In genomic region chr1:47229884-47230691, GRCh38 we compare ENCODE assay signal across 14 cellular contexts. TPM values are rescaled to one million over a fixed set of nuclear protein-coding genes. Genes with fewer than 3 reads are reported as not detected.
DNase-seq lines count a peak whose midpoint lies in the region; TF ChIP-seq lines count a peak whose summit lies in the region.
"Had no signal": no experiment of that assay in that cellular context is flagged by ENCODE, and none has a peak within 500 bp of the region (broad histone marks: within the 10 kb centered on the region; RNA-seq: fewer than 3 reads in every experiment).

No MANE protein-coding gene starts in this region.

- peaks cover 33% of the 10 kb centered on the region for H3K4me1 ChIP-seq in CD4-positive, alpha-beta memory T cell (ENCODE audit: insufficient read depth, low read length)

- POLR2A ChIA-PET in CD4-positive, alpha-beta memory T cell (lab: Charles Lee; ENCODE audit: partially characterized antibody), result interaction anchor here (0.6 kb wide), 1 partner anchor 84 kb away, joined by 3 read pairs; the partner anchor contains the start of gene STIL

- TF ChIP-seq CTCF in osteocyte (IDR thresholded peaks at IDR 0.05), result no peak

- H3K9me3 ChIP-seq in CD4-positive, alpha-beta memory T cell (ENCODE audit: control insufficient read depth in 1 of 2, low read length in 2 of 2), result no peaks in the 10 kb centered on the region

- no peak overlapping the region for H3K4me3 ChIP-seq in CD4-positive, alpha-beta memory T cell (ENCODE audit: low read length in 2 of 2)
- H3K4me3 ChIP-seq: cardiac muscle cell had no signal

- H3K36me3 Mint-ChIP-seq in CD4-positive, alpha-beta memory T cell, result no peaks in the 10 kb centered on the region
- peaks cover 8% of the 10 kb centered on the region for H3K36me3 Mint-ChIP-seq in osteocyte (ENCODE audit: unreplicated experiment)

- CTCF ChIA-PET in CD4-positive, alpha-beta memory T cell (lab: Charles Lee; ENCODE audit: partially characterized antibody), result no interaction called here

- H3K27ac ChIP-seq in CD4-positive, alpha-beta memory T cell (ENCODE audit: low read depth, low read length), result no peak overlapping the region
- H3K27ac ChIP-seq: cardiac muscle cell had no signal

- peaks cover 72% of the 10 kb centered on the region in 2 donors for H3K27me3 Mint-ChIP-seq in CD4-positive, alpha-beta memory T cell
- H3K27me3 Mint-ChIP-seq in osteocyte (ENCODE audit: unreplicated experiment), result peaks cover 90% of the 10 kb centered on the region

- H3K36me3 ChIP-seq in CD4-positive, alpha-beta memory T cell (ENCODE audit: insufficient read depth, low read length), result no peaks in the 10 kb centered on the region
- H3K36me3 ChIP-seq: cardiac muscle cell had no signal

- intact Hi-C loops in CD4-positive, alpha-beta memory T cell (cut with micrococcal nuclease), result no loop called here

- peak overlapping the region; percentile 20 to 90 (median 60) for H3K4me3 Mint-ChIP-seq in CD4-positive, alpha-beta memory T cell
- peak overlapping the region; percentile 5 for H3K4me3 Mint-ChIP-seq in osteocyte (ENCODE audit: unreplicated experiment)

- H3K9me3 Mint-ChIP-seq in CD4-positive, alpha-beta memory T cell, result peaks cover 0 to 5% (median 0%) of the 10 kb centered on the region in 8 donors
- no peaks in the 10 kb centered on the region for H3K9me3 Mint-ChIP-seq in osteocyte (ENCODE audit: unreplicated experiment)
- H3K9me3 Mint-ChIP-seq: activated CD4-positive, alpha-beta T cell treated with anti-CD3 and anti-CD28 coated beads, Interleukin-2, amount 10 ng/mL, durations not matched to agents 24 days and 14 days had no signal

- H3K27me3 ChIP-seq in CD4-positive, alpha-beta memory T cell (ENCODE audit: insufficient read depth, low read length), result peaks cover 59% of the 10 kb centered on the region

- peak overlapping the region in 1 of 7 donors; percentile 15 for H3K27ac Mint-ChIP-seq in CD4-positive, alpha-beta memory T cell
- no peak overlapping the region for H3K27ac Mint-ChIP-seq in osteocyte (ENCODE audit: unreplicated experiment)
- H3K27ac Mint-ChIP-seq: activated CD4-positive, alpha-beta T cell treated with anti-CD3 and anti-CD28 coated beads, Interleukin-2, amount 10 ng/mL, durations not matched to agents 24 days and 14 days had no signal

- DNase-seq in CD4-positive, alpha-beta memory T cell, result no peak
- DNase-seq in NCI-H82 treated with DMSO at 0.1 percent for 48 hours (lab: John Stamatoyannopoulos, UW; ENCODE audit: unreplicated experiment) (peak; percentile 25), glomerular visceral epithelial cell (ENCODE audit: extremely low spot score) (peak; percentile 7), osteocyte (ENCODE audit: extremely low spot score, unreplicated experiment) (no peak), T-helper 1 cell (no peak), T1000 (lab: John Stamatoyannopoulos, UW) (no peak), globus pallidus (ENCODE audit: low spot score) (no peak), DMS 273 treated with DMSO at 0.1 percent for 48 hours (lab: John Stamatoyannopoulos, UW) (no peak)
- DNase-seq: NCI-H1092 treated with DMSO at 0.1 percent for 48 hours; small intestine; stimulated activated naive CD4-positive, alpha-beta T cell treated with Interleukin-2 at 50 U/mL for 16 hours had no signal

- H3K4me1 Mint-ChIP-seq in CD4-positive, alpha-beta memory T cell, result peaks cover 17 to 46% (median 31%) of the 10 kb centered on the region in 4 donors
- peaks cover 23% of the 10 kb centered on the region for H3K4me1 Mint-ChIP-seq in osteocyte (ENCODE audit: unreplicated experiment)

RNA-seq across cellular contexts. Expression of gene TAL1, which starts 1.9 kb away (rescaled TPM):
- not detected for total RNA-seq in CD4-positive, alpha-beta memory T cell
- polyA plus RNA-seq in CD4-positive, alpha-beta memory T cell, result not detected
- total RNA-seq in osteocyte, result not detected in 2 replicates
- total RNA-seq: activated CD4-positive, alpha-beta T cell treated with anti-CD3 and anti-CD28 coated beads, Interleukin-2, amount 10 ng/mL, durations not matched to agents 24 days and 14 days; RPMI7951 had no signal

RNA-seq across cellular contexts. Expression of gene PDZK1IP1, which starts 40.3 kb away (rescaled TPM):
- total RNA-seq in CD4-positive, alpha-beta memory T cell, result not detected
- polyA plus RNA-seq in CD4-positive, alpha-beta memory T cell, result not detected
- total RNA-seq in osteocyte, result not detected in 2 replicates
- total RNA-seq: activated CD4-positive, alpha-beta T cell treated with anti-CD3 and anti-CD28 coated beads, Interleukin-2, amount 10 ng/mL, durations not matched to agents 24 days and 14 days; cardiac muscle cell; RPMI7951 had no signal
- polyA plus RNA-seq: cardiac muscle cell had no signal

Comparison
In these comparisons a context has a peak if more than half of its experiments do, and no peak if none do; other contexts are left out.
1. DNase-seq: peak in NCI-H82 treated with DMSO at 0.1 percent for 48 hours (single experiment) and glomerular visceral epithelial cell (single experiment); none in CD4-positive, alpha-beta memory T cell (0 of 5), osteocyte (single experiment), T-helper 1 cell (0 of 5), T1000 (single experiment), globus pallidus (single experiment) and DMS 273 treated with DMSO at 0.1 percent for 48 hours (single experiment).